In the genomic region with DNA sequence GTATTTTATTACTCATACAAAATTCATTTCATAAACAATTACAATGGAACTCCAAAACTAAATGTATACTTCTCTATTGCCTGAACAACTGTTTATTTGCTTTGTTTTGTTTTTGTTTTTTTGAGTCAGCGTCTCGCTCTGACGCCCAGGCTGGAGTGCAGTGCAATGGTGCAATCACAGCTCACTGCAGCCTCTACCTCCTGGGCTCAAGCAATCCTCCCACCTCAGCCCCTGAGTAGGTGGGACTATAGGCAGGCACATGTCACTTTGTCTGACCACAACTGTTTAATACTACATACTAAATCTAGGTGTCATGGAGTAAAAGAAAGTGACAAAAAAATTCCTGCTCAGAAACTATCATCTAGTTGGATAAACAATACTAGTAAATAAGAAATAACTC, we compare ENCODE assay signal across 1 cellular context.
TF ChIP-seq lines count a peak whose summit lies in the region.

No MANE protein-coding gene starts in this region.

TF ChIP-seq in GM12878, 131 proteins besides CTCF, POLR2A, EP300 and RAD21 (continued from another document):
- TF ChIP-seq, protein P1, sequence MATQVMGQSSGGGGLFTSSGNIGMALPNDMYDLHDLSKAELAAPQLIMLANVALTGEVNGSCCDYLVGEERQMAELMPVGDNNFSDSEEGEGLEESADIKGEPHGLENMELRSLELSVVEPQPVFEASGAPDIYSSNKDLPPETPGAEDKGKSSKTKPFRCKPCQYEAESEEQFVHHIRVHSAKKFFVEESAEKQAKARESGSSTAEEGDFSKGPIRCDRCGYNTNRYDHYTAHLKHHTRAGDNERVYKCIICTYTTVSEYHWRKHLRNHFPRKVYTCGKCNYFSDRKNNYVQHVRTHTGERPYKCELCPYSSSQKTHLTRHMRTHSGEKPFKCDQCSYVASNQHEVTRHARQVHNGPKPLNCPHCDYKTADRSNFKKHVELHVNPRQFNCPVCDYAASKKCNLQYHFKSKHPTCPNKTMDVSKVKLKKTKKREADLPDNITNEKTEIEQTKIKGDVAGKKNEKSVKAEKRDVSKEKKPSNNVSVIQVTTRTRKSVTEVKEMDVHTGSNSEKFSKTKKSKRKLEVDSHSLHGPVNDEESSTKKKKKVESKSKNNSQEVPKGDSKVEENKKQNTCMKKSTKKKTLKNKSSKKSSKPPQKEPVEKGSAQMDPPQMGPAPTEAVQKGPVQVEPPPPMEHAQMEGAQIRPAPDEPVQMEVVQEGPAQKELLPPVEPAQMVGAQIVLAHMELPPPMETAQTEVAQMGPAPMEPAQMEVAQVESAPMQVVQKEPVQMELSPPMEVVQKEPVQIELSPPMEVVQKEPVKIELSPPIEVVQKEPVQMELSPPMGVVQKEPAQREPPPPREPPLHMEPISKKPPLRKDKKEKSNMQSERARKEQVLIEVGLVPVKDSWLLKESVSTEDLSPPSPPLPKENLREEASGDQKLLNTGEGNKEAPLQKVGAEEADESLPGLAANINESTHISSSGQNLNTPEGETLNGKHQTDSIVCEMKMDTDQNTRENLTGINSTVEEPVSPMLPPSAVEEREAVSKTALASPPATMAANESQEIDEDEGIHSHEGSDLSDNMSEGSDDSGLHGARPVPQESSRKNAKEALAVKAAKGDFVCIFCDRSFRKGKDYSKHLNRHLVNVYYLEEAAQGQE (IDR thresholded peaks at IDR 0.05; ENCODE audit: low read depth, low read length): no peak
- TF ChIP-seq MYC (IDR thresholded peaks at IDR 0.05; ENCODE audit: insufficient read depth, insufficient read length, insufficient replicate concordance, low read length, severe bottlenecking) (no peak), SPI1 (IDR thresholded peaks at IDR 0.05; ENCODE audit: borderline replicate concordance, insufficient read depth, low read depth, low read length) (no peak), RUNX3 (IDR thresholded peaks at IDR 0.05; ENCODE audit: low read length) (peak; percentile 65), CBX5 (IDR thresholded peaks at IDR 0.05; ENCODE audit: low read depth) (no peak), RBBP5 (conservative IDR thresholded peaks at IDR 0.05) (no peak), MTA2 (IDR thresholded peaks at IDR 0.05; ENCODE audit: low read depth) (no peak), RFX5 (IDR thresholded peaks at IDR 0.05; ENCODE audit: low read depth, low read length) (no peak), PRDM15 (CRISPR knock-in tag; IDR thresholded peaks at IDR 0.05) (no peak), SMAD1 (IDR thresholded peaks at IDR 0.05; ENCODE audit: low read depth, partially characterized antibody) (no peak), POLR2AphosphoS2 (IDR thresholded peaks at IDR 0.05; ENCODE audit: low read depth, low read length) (no peak), EGR1 (IDR thresholded peaks at IDR 0.05; ENCODE audit: borderline replicate concordance in 1 of 2, low read depth in 2 of 2, low read length in 2 of 2) (peak in 1 of 2 experiments; percentile 18; a peak in 1 of 3 replicates), PAX5 (IDR thresholded peaks at IDR 0.05; ENCODE audit: borderline replicate concordance, low read depth, low read length) (peak; percentile 78), CHD1 (IDR thresholded peaks at IDR 0.05; ENCODE audit: low read depth, low read length) (no peak), NBN (IDR thresholded peaks at IDR 0.05) (no peak), ZZZ3 (IDR thresholded peaks at IDR 0.05; ENCODE audit: control insufficient read depth, insufficient read length, low read depth) (no peak), KLF5 (IDR thresholded peaks at IDR 0.05; ENCODE audit: partially characterized antibody) (no peak), CEBPB (IDR thresholded peaks at IDR 0.05; ENCODE audit: borderline replicate concordance in 1 of 2, low read depth in 2 of 2, low read length in 2 of 2) (peak in 1 of 2 experiments; percentile 28; a peak in 1 of 4 replicates), ZBTB11 (CRISPR knock-in tag; IDR thresholded peaks at IDR 0.05) (no peak), EED (IDR thresholded peaks at IDR 0.05; ENCODE audit: low read depth) (no peak), TAF1 (IDR thresholded peaks at IDR 0.05; ENCODE audit: borderline replicate concordance, low read depth, low read length) (no peak), ZNF622 (IDR thresholded peaks at IDR 0.05) (no peak), YBX1 (IDR thresholded peaks at IDR 0.05) (no peak), JUNB (IDR thresholded peaks at IDR 0.05) (peak; percentile 46), SUPT20H (IDR thresholded peaks at IDR 0.05; ENCODE audit: borderline replicate concordance, control insufficient read depth, low read depth, low read length) (no peak), E4F1 (IDR thresholded peaks at IDR 0.05; ENCODE audit: borderline replicate concordance, partially characterized antibody) (no peak), E2F4 (IDR thresholded peaks at IDR 0.05; ENCODE audit: low read depth, low read length) (no peak), HSF1 (IDR thresholded peaks at IDR 0.05; ENCODE audit: low read depth, low read length) (no peak), SMARCA5 (IDR thresholded peaks at IDR 0.05) (no peak), NFXL1 (IDR thresholded peaks at IDR 0.05; ENCODE audit: borderline replicate concordance) (no peak), CREB1 (IDR thresholded peaks at IDR 0.05; ENCODE audit: low read depth) (peak; percentile 52; the same call in 1 of the 2 replicates), SMC3 (IDR thresholded peaks at IDR 0.05; ENCODE audit: borderline replicate concordance, low read length) (no peak), CUX1 (IDR thresholded peaks at IDR 0.05; ENCODE audit: insufficient replicate concordance, low read depth, low read length) (no peak), GABPA (IDR thresholded peaks at IDR 0.05; ENCODE audit: low read depth) (no peak)
- TF ChIP-seq, protein P2, sequence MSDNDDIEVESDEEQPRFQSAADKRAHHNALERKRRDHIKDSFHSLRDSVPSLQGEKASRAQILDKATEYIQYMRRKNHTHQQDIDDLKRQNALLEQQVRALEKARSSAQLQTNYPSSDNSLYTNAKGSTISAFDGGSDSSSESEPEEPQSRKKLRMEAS (IDR thresholded peaks at IDR 0.05; ENCODE audit: low read depth, low read length): no peak
